7 cellular contexts compared by ENCODE assay signal in the genomic region with DNA sequence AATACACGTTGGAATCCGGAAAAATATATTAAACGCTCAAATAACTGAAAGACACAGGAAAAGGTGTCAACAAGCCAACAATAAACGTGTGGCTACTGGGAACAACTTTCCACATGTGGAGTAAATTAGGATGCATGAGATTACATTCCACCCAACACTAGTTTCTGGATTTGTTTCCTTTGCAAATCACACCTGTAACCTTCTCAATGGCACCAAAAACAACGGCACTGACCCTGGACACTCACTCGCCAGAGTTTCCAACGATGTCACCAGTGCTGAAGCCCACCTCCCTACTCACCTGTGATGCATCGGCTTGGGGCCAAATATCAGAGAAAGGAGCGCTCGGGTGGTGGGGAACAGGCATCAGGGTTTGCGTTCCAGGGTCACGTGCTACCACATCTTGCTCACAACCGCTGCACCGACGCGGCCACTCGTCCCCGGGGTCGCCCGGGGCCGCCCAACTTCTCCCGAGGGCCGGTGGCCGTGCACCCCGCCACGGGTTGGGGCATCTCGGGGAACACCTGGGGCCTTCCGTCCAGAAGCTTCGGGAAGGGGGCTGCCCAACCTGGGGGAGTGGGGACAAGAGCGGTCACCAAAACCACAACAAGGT. TPM values are rescaled to one million over a fixed set of nuclear protein-coding genes. Genes with fewer than 3 reads are reported as not detected.
DNase-seq lines count a peak whose midpoint lies in the region; TF ChIP-seq lines count a peak whose summit lies in the region.

No MANE protein-coding gene starts in this region.

- H3K4me1 ChIP-seq in fibroblast of lung (ENCODE audit: control insufficient read depth, extremely low read depth, insufficient read depth, low read length) (peaks cover 3% of the 10 kb centered on the region), neural progenitor cell (peaks cover 11% of the 10 kb centered on the region), vagina (peaks cover 31% of the 10 kb centered on the region)

- peaks cover 26% of the 10 kb centered on the region for H3K4me1 Mint-ChIP-seq in neural progenitor cell

- H4K20me1 ChIP-seq in fibroblast of lung (ENCODE audit: control insufficient read depth, extremely low read depth, insufficient read depth, low read length) (no peaks in the 10 kb centered on the region), neural progenitor cell (ENCODE audit: low read depth) (peaks cover 20% of the 10 kb centered on the region)

- H3K36me3 Mint-ChIP-seq in neural progenitor cell = peaks cover 7% of the 10 kb centered on the region

- peaks cover 4% of the 10 kb centered on the region for H3K36me3 ChIP-seq in fibroblast of lung (ENCODE audit: control insufficient read depth, insufficient read depth, low read length)
- H3K36me3 ChIP-seq in neural progenitor cell = no peaks in the 10 kb centered on the region
- H3K36me3 ChIP-seq in vagina = peaks cover 0 to 18% of the 10 kb centered on the region in 2 donors

- peaks cover 5% of the 10 kb centered on the region for H3K27me3 Mint-ChIP-seq in neural progenitor cell (ENCODE audit: insufficient read depth, low read depth)

- H3K9me3 ChIP-seq in fibroblast of lung (ENCODE audit: control insufficient read depth, insufficient read depth, low read depth, low read length) (no peaks in the 10 kb centered on the region), neural progenitor cell (ENCODE audit: low read depth) (no peaks in the 10 kb centered on the region), vagina (no peaks in the 10 kb centered on the region)

- intact Hi-C loops in vagina (cut with DNase I) = no loop called here

- H3K9ac ChIP-seq in fibroblast of lung (ENCODE audit: insufficient read depth, low read length) (peak overlapping the region; percentile 83), neural progenitor cell (peak overlapping the region; percentile 72)

- H3F3A ChIP-seq in neural progenitor cell (ENCODE audit: low read depth) = no peaks in the 10 kb centered on the region

- TF ChIP-seq CTCF in GM13977 (IDR thresholded peaks at IDR 0.05; ENCODE audit: extremely low read depth, insufficient read depth, missing control alignments) (no peak), HFF-Myc (IDR thresholded peaks at IDR 0.05; ENCODE audit: low read depth, low read length, missing control alignments) (no peak), fibroblast of lung (conservative IDR thresholded peaks at IDR 0.05 in 1 of 2, IDR thresholded peaks at IDR 0.05 in 1 of 2; ENCODE audit: low read depth in 1 of 2, low read length in 2 of 2) (no peak), neural progenitor cell (IDR thresholded peaks at IDR 0.05) (no peak), vagina (IDR thresholded peaks at IDR 0.05) (no peak)

- peak overlapping the region; percentile 88 for H3K4me2 ChIP-seq in fibroblast of lung (ENCODE audit: extremely low read depth, insufficient read depth, low read length)
- peak overlapping the region; percentile 96 for H3K4me2 ChIP-seq in neural progenitor cell

- peak; percentile 43 for DNase-seq in GM13977 (ENCODE audit: low spot score)
- no peak for DNase-seq in HFF-Myc (ENCODE audit: extremely low read depth, low read depth)
- DNase-seq in NCI-H1092 treated with DMSO at 0.1 percent for 48 hours (lab: John Stamatoyannopoulos, UW) = peak; percentile 31
- peak; percentile 24 for DNase-seq in activated CD8-positive, alpha-beta memory T cell treated with anti-CD3 and anti-CD28 coated beads, Interleukin-2, amount 50 U/mL, for 4 hours
- peak in 1 of 2 donors; percentile 16 for DNase-seq in fibroblast of lung (ENCODE audit: low read depth in 2 of 2)
- DNase-seq in neural progenitor cell (ENCODE audit: low spot score) = peak; percentile 50
- DNase-seq in vagina (ENCODE audit: extremely low spot score in 2 of 2) = no peak

- H3K4me3 ChIP-seq in HFF-Myc (replicated peaks; ENCODE audit: low read depth, low read length) (peak overlapping the region; percentile 64), fibroblast of lung (replicated peaks in 1 of 4; ENCODE audit: control extremely low read depth in 1 of 4, insufficient read depth in 1 of 4, low read depth in 3 of 4, low read length in 4 of 4) (peak overlapping the region; percentile 82 to 93 (median 90)), neural progenitor cell (peak overlapping the region; percentile 82), vagina (peak overlapping the region; percentile 79 to 88)

- H3K79me2 ChIP-seq in fibroblast of lung (ENCODE audit: control insufficient read depth, insufficient read depth, low read length) = peaks cover 40% of the 10 kb centered on the region
- peaks cover 41% of the 10 kb centered on the region for H3K79me2 ChIP-seq in neural progenitor cell (ENCODE audit: low read depth)

- H2AFZ ChIP-seq in fibroblast of lung (ENCODE audit: low read length) (peak overlapping the region; percentile 27), neural progenitor cell (replicated peaks) (peak overlapping the region; percentile 74)

- peak overlapping the region; percentile 25 for H3K27ac Mint-ChIP-seq in neural progenitor cell

- peak overlapping the region; percentile 82 for H3K27ac ChIP-seq in fibroblast of lung (ENCODE audit: insufficient read depth, low read length)
- no peak overlapping the region for H3K27ac ChIP-seq in neural progenitor cell
- peak overlapping the region; percentile 65 for H3K27ac ChIP-seq in vagina

- no peaks in the 10 kb centered on the region for H3K27me3 ChIP-seq in fibroblast of lung (ENCODE audit: control insufficient read depth, insufficient read depth, low read length)
- H3K27me3 ChIP-seq in neural progenitor cell = peaks cover 19% of the 10 kb centered on the region
- H3K27me3 ChIP-seq in vagina = no peaks in the 10 kb centered on the region

- TF ChIP-seq POLR2A in vagina (IDR thresholded peaks at IDR 0.05) = no peak

- peak overlapping the region; percentile 95 for H3K4me3 Mint-ChIP-seq in neural progenitor cell

- no peaks in the 10 kb centered on the region for H3K9me3 Mint-ChIP-seq in neural progenitor cell

- in situ Hi-C loops in GM13977 (cut with MboI; ENCODE audit: low pct_unique_long_range_greater_than_20kb, low sequenced_read_pairs, unreplicated experiment) = no loop called here

RNA-seq across cellular contexts. Expression of gene PRDM4, which starts 0.6 kb away (rescaled TPM):
- total RNA-seq in fibroblast of lung (18.2 and 22.5 TPM in 2 replicates), neural progenitor cell (ENCODE audit: low replicate concordance) (19.3 and 21.9 TPM in 2 replicates), vagina (32.2 TPM)
- polyA plus RNA-seq in fibroblast of lung = 23.9 and 27.8 TPM in 2 replicates
- polyA plus RNA-seq in fibroblast of lung (2012) = 14.9 and 19.6 TPM in 2 replicates
- 18.8 and 51.4 TPM in 2 replicates for polyA minus RNA-seq in fibroblast of lung (ENCODE audit: low replicate concordance)

RNA-seq across cellular contexts. Expression of gene ASCL4, which starts 14.2 kb away (rescaled TPM):
- total RNA-seq in fibroblast of lung (not detected in 2 replicates), neural progenitor cell (ENCODE audit: low replicate concordance) (not detected in 2 replicates), vagina (not detected)
- not detected in 2 replicates for polyA plus RNA-seq in fibroblast of lung
- polyA plus RNA-seq in fibroblast of lung (2012) = not detected in 2 replicates
- not detected in 2 replicates for polyA minus RNA-seq in fibroblast of lung (ENCODE audit: low replicate concordance)

Comparison
In these comparisons a context has a peak if more than half of its experiments do, and no peak if none do; other contexts are left out.
1. DNase-seq: peak in GM13977 (single experiment), NCI-H1092 treated with DMSO at 0.1 percent for 48 hours (single experiment), activated CD8-positive, alpha-beta memory T cell treated with anti-CD3 and anti-CD28 coated beads, Interleukin-2, amount 50 U/mL, for 4 hours (single experiment) and neural progenitor cell (single experiment); none in HFF-Myc (single experiment) and vagina (0 of 2).
2. Peak in every context shown above with its lines, with median percentiles within 50 percentile points of each other: H3K4me3 ChIP-seq.